In the genomic region with DNA sequence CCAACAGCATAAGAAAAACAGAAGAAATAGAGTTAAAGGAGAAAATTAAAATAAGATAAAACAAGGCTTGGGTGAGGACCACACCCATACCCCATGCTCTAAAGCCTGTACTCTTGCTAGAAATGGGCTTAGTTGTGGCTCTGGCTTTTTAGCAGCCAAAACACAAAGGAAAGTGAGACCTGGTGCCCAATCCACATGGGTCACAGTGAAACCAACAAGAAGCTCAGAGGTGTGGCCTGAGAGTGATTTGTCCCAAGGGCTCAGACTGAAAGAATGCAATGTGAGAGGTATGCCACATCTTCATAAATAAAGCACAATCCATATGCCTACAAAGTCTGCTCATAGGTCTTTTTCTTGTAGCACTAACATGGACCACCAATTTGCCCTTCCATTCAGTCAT, we compare ENCODE assay signal across 20 cellular contexts.
"Had no signal": no experiment of that assay in that cellular context is flagged by ENCODE, and none has a peak within 500 bp of the region (broad histone marks: within the 10 kb centered on the region; RNA-seq: fewer than 3 reads in every experiment).

No MANE protein-coding gene starts in this region.

- H3K27ac ChIP-seq: SJSA1, SK-N-MC had no signal

- H3K27me3 ChIP-seq: SJSA1 had no signal

- H3K4me3 Mint-ChIP-seq: IgD-negative memory B cell had no signal

- H3K27me3 Mint-ChIP-seq: IgD-negative memory B cell had no signal

- H3K9me3 Mint-ChIP-seq: IgD-negative memory B cell had no signal

- DNase-seq: MV-4-11, NCI-H1048, NCI-H1105, NCI-H1417, NCI-H1436 treated with DMSO at 0.1 percent for 48 hours, NCI-H1694, NCI-H1930, NCI-H2081, NCI-H2107, NCI-H2227 treated with DMSO at 0.1 percent for 48 hours, NCI-H524, NCI-H526 treated with DMSO at 0.1 percent for 48 hours, NCI-H748 treated with DMSO at 0.1 percent for 48 hours, Right ventricle myocardium superior, RPMI8226, SIG-M5 had no signal

- H3K4me1 ChIP-seq: SJSA1 had no signal

- H3K9me3 ChIP-seq: SJSA1 had no signal

- ATAC-seq: K562 had no signal

- H3K4me3 ChIP-seq: K562, SJSA1, SK-N-MC had no signal
